ENCODE assay signal across 1 cellular context in genomic region chr5:139742173-139742903, GRCh38.
TF ChIP-seq lines count a peak whose summit lies in the region.

No MANE protein-coding gene starts in this region.

TF ChIP-seq in GM12878, 131 proteins besides CTCF, POLR2A, EP300 and RAD21:
- TF ChIP-seq PRDM15 (CRISPR knock-in tag; IDR thresholded peaks at IDR 0.05) (no peak), PKNOX1 (IDR thresholded peaks at IDR 0.05) (peak; percentile 43; the same call in 1 of the 2 replicates), ZNF274 (IDR thresholded peaks at IDR 0.05; ENCODE audit: insufficient read depth, insufficient read length) (no peak), HDAC2 (IDR thresholded peaks at IDR 0.05) (no peak)
